8 cellular contexts compared by ENCODE assay signal in the genomic region with DNA sequence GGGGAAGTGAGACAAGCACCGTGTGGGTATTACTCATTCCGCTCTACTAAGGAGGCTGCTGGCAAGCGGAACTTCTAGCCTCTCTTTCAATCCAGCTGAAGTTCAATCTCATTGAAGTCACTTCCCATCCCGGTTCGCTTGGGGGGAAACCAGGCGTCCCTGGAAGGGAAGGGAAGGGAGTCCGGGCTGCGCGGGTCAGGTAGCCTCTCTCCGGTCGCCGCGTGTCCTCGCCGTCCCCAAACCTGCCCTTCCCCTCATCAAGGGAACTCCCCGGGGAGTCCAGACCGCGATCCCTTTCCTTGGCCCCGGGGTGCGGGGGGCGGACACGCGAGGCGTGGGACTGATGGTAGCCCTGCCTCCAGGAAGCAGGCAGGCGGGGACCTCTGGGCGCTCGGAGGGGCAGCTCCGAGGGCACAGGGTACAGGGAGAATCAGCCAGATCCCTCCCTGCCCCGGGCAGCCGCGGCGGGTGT. TPM values are rescaled to one million over a fixed set of nuclear protein-coding genes. Genes with fewer than 3 reads are reported as not detected.
DNase-seq lines count a peak whose midpoint lies in the region; ATAC-seq and TF ChIP-seq lines count a peak whose summit lies in the region.

No MANE protein-coding gene starts in this region.

- peak overlapping the region; percentile 83 for H3K9ac ChIP-seq in muscle layer of colon (ENCODE audit: low read length)

- no peak for TF ChIP-seq POLR2A in stomach (IDR thresholded peaks at IDR 0.05)

- peak; percentile 46 to 54 for DNase-seq in stimulated activated CD4-positive, alpha-beta T cell treated with anti-CD3 and anti-CD28 coated beads, Interleukin-12 subunit alpha, Interleukin-12 subunit beta, amount 100 ng/mL, for 24 hours (ENCODE audit: low read depth in 2 of 2)
- DNase-seq in stimulated activated CD4-positive, alpha-beta T cell treated with anti-CD3 and anti-CD28 coated beads, Interleukin-2, amount 100 ng/mL, for 48 hours, result no peak
- peak; percentile 9 for DNase-seq in NCI-H446 treated with DMSO at 0.1 percent for 48 hours (lab: John Stamatoyannopoulos, UW)
- peak; percentile 63 for DNase-seq in activated CD8-positive, alpha-beta memory T cell treated with anti-CD3 and anti-CD28 coated beads, Interleukin-2, amount 50 U/mL, for 24 hours (ENCODE audit: extremely low read depth)
- peak; percentile 53 for DNase-seq in epithelial cell of prostate (ENCODE audit: low read depth, low spot score)
- no peak for DNase-seq in stomach

- H3K36me3 ChIP-seq in muscle layer of colon (ENCODE audit: insufficient read depth, low read length) (no peaks in the 10 kb centered on the region), stomach (no peaks in the 10 kb centered on the region)

- peak overlapping the region; percentile 96 for H3K27ac ChIP-seq in epithelial cell of prostate
- peak overlapping the region; percentile 90 for H3K27ac ChIP-seq in muscle layer of colon (ENCODE audit: low read depth, low read length)
- peak overlapping the region; percentile 85 to 99 (median 93) for H3K27ac ChIP-seq in stomach

- no peak for TF ChIP-seq CTCF in stomach (IDR thresholded peaks at IDR 0.05)

- intact Hi-C loops in stomach (cut with DNase I; ENCODE audit: low total_unique reads), result no loop called here

- no peaks in the 10 kb centered on the region for H3K27me3 ChIP-seq in muscle layer of colon (ENCODE audit: control insufficient read depth in 1 of 2, insufficient read depth in 2 of 2, low read length in 2 of 2)
- peaks cover 0 to 26% (median 15%) of the 10 kb centered on the region in 3 donors for H3K27me3 ChIP-seq in stomach

- H3K9me3 ChIP-seq in muscle layer of colon (ENCODE audit: low read length) (no peaks in the 10 kb centered on the region), stomach (no peaks in the 10 kb centered on the region)

- no peak for TF ChIP-seq EP300 in stomach (IDR thresholded peaks at IDR 0.05)

- WGBS in stomach, 5 donors, result 0 to 1% (median 1%) methylated on average over 15 to 32 of the region's 32 CpGs

- peak; percentile 70 for ATAC-seq in HG02852 (IDR thresholded peaks at IDR 0.05; ENCODE audit: unreplicated experiment)

- H3K4me3 ChIP-seq in muscle layer of colon (ENCODE audit: low read depth in 1 of 2, low read length in 2 of 2) (peak overlapping the region; percentile 85 to 96), stomach (peak overlapping the region; percentile 78 to 89 (median 86))

- H3K4me1 ChIP-seq in muscle layer of colon (ENCODE audit: insufficient read depth, low read length) (peaks cover 6% of the 10 kb centered on the region), stomach (peaks cover 0 to 41% (median 30%) of the 10 kb centered on the region in 4 donors)

RNA-seq across cellular contexts. Expression of a gene that starts 0.6 kb away (rescaled TPM):
- 100 to 1,000 TPM in 2 of 5 donors, 10 to 100 TPM in 3; 17.1 to 187 (median 82.9) TPM for total RNA-seq in stomach
- polyA plus RNA-seq in stomach, result 10 to 100 TPM in 2 of 3 donors, 1 to 10 TPM in 1; 7.6 to 31.2 (median 30.9) TPM

Comparison
In these comparisons a context has a peak if more than half of its experiments do, and no peak if none do; other contexts are left out.
1. DNase-seq: peak in stimulated activated CD4-positive, alpha-beta T cell treated with anti-CD3 and anti-CD28 coated beads, Interleukin-12 subunit alpha, Interleukin-12 subunit beta, amount 100 ng/mL, for 24 hours (2 of 2), NCI-H446 treated with DMSO at 0.1 percent for 48 hours (single experiment), activated CD8-positive, alpha-beta memory T cell treated with anti-CD3 and anti-CD28 coated beads, Interleukin-2, amount 50 U/mL, for 24 hours (single experiment) and epithelial cell of prostate (single experiment); none in stimulated activated CD4-positive, alpha-beta T cell treated with anti-CD3 and anti-CD28 coated beads, Interleukin-2, amount 100 ng/mL, for 48 hours (0 of 2) and stomach (single experiment).
2. Peak in every context shown above with its lines, with median percentiles within 50 percentile points of each other: H3K27ac ChIP-seq.